ENCODE assay signal across 13 cellular contexts in genomic region chr12:102955926-102956737, GRCh38. TPM values are rescaled to one million over a fixed set of nuclear protein-coding genes. Genes with fewer than 3 reads are reported as not detected.
DNase-seq lines count a peak whose midpoint lies in the region; TF ChIP-seq lines count a peak whose summit lies in the region.
"Had no signal": no experiment of that assay in that cellular context is flagged by ENCODE, and none has a peak within 500 bp of the region (broad histone marks: within the 10 kb centered on the region; RNA-seq: fewer than 3 reads in every experiment).

No MANE protein-coding gene starts in this region.

- peaks cover 71% of the 10 kb centered on the region for H3K27me3 ChIP-seq in trophoblast cell (ENCODE audit: insufficient read depth, low read length)

- H3K9me3 ChIP-seq in trophoblast cell (ENCODE audit: insufficient read depth, low read depth, low read length), result peaks cover 11% of the 10 kb centered on the region

- TF ChIP-seq CTCF in glutamatergic neuron (IDR thresholded peaks at IDR 0.05; ENCODE audit: partially characterized antibody, unreplicated experiment) (no peak), foreskin fibroblast (IDR thresholded peaks at IDR 0.05; ENCODE audit: low read depth, low read length) (no peak)

- WGBS in trophoblast cell (ENCODE audit: extremely low coverage, insufficient coverage, insufficient read length), result no CpG with 5 or more reads among the region's 50 CpGs

- H4K12ac ChIP-seq in trophoblast cell (ENCODE audit: low read depth, low read length), result no peak overlapping the region

- no peaks in the 10 kb centered on the region for H3K36me3 ChIP-seq in trophoblast cell (ENCODE audit: control insufficient read depth in 1 of 2, insufficient read depth in 2 of 2, low read length in 2 of 2)

- DNase-seq in NCI-H187 (lab: John Stamatoyannopoulos, UW) (peak; percentile 38 to 80), NCI-H187 treated with DMSO at 0.1 percent for 48 hours (lab: John Stamatoyannopoulos, UW) (no peak), NCI-H2227 treated with DMSO at 0.1 percent for 48 hours (lab: John Stamatoyannopoulos, UW) (peak; percentile 46), glutamatergic neuron (peak; percentile 49), trophoblast cell (no peak), ureter (ENCODE audit: low spot score) (no peak), foreskin fibroblast (no peak)
- DNase-seq in stimulated activated CD8-positive, alpha-beta memory T cell treated with anti-CD3 and anti-CD28 coated beads, Interleukin-4, amount 100 ng/mL, for 48 hours, result no peak
- DNase-seq: activated naive CD4-positive, alpha-beta T cell treated with anti-CD3 and anti-CD28 coated beads, Interleukin-2, amount 50 U/mL, for 16 hours; left ventricle myocardium superior; RPMI8226 had no signal

- peaks cover 3 to 9% of the 10 kb centered on the region in 2 experiments for H3K4me1 ChIP-seq in trophoblast cell (ENCODE audit: control insufficient read depth in 1 of 2, insufficient read depth in 2 of 2, low read length in 2 of 2)

- no peak overlapping the region for H3K4me3 ChIP-seq in trophoblast cell (ENCODE audit: low read depth, low read length)
- no peak overlapping the region for H3K4me3 ChIP-seq in foreskin fibroblast (ENCODE audit: low read depth in 1 of 2, low read length in 2 of 2)

- no peak overlapping the region for H3K4ac ChIP-seq in trophoblast cell (ENCODE audit: low read depth, low read length)

- no peak overlapping the region for H3K14ac ChIP-seq in trophoblast cell (ENCODE audit: low read length)

- no peak overlapping the region for H2AK5ac ChIP-seq in trophoblast cell (ENCODE audit: low read length)

- H2BK5ac ChIP-seq in trophoblast cell (ENCODE audit: low read depth, low read length, poor library complexity), result no peak overlapping the region

- peaks cover 11% of the 10 kb centered on the region for H3K9me3 Mint-ChIP-seq in glutamatergic neuron (ENCODE audit: unreplicated experiment)

- H4K91ac ChIP-seq in trophoblast cell (ENCODE audit: low read depth, low read length), result no peak overlapping the region

- H3K79me2 ChIP-seq in trophoblast cell (ENCODE audit: control insufficient read depth, insufficient read depth, low read length, poor library complexity), result no peaks in the 10 kb centered on the region

- H2AFZ ChIP-seq in trophoblast cell (ENCODE audit: insufficient read depth, low read length, poor library complexity), result no peak overlapping the region

- no peaks in the 10 kb centered on the region for H3K79me1 ChIP-seq in trophoblast cell (ENCODE audit: low read length)

- H3K27ac Mint-ChIP-seq in glutamatergic neuron (ENCODE audit: unreplicated experiment), result no peak overlapping the region

- no peak overlapping the region for H2BK120ac ChIP-seq in trophoblast cell (ENCODE audit: insufficient read depth, low read length, poor library complexity)

- H3K4me3 Mint-ChIP-seq in glutamatergic neuron (ENCODE audit: unreplicated experiment), result peak overlapping the region; percentile 91

- no peak overlapping the region for H3K9ac ChIP-seq in trophoblast cell (ENCODE audit: low read length)

- no peaks in the 10 kb centered on the region for H3K36me3 Mint-ChIP-seq in glutamatergic neuron (ENCODE audit: unreplicated experiment)

- H4K8ac ChIP-seq in trophoblast cell (ENCODE audit: low read depth, low read length), result no peak overlapping the region

- no peak overlapping the region for H3K18ac ChIP-seq in trophoblast cell (ENCODE audit: low read length)

- H3K4me2 ChIP-seq in trophoblast cell (ENCODE audit: low read length), result peak overlapping the region; percentile 23

- H3K27ac ChIP-seq in trophoblast cell (ENCODE audit: low read depth, low read length), result no peak overlapping the region

- peaks cover 40% of the 10 kb centered on the region for H3K27me3 Mint-ChIP-seq in glutamatergic neuron (ENCODE audit: unreplicated experiment)

- no peak overlapping the region for H2BK12ac ChIP-seq in trophoblast cell (ENCODE audit: low read length)

- H3K23ac ChIP-seq in trophoblast cell (ENCODE audit: low read length), result no peak overlapping the region

- H3K4me1 Mint-ChIP-seq in glutamatergic neuron (ENCODE audit: low read depth, unreplicated experiment), result peaks cover 9% of the 10 kb centered on the region

RNA-seq across cellular contexts. Expression of gene ASCL1, which starts 1.3 kb away (rescaled TPM):
- not detected for total RNA-seq in glutamatergic neuron (ENCODE audit: unreplicated experiment)
- polyA plus RNA-seq in trophoblast cell (2013), result 0.01 and 0.03 TPM in 2 replicates
- not detected for total RNA-seq in ureter
- total RNA-seq: A673, endothelial cell of umbilical vein, left ventricle myocardium superior had no signal
- polyA plus RNA-seq: endothelial cell of umbilical vein had no signal

RNA-seq across cellular contexts. Expression of gene PAH, which starts 39.1 kb away (rescaled TPM):
- total RNA-seq in glutamatergic neuron (ENCODE audit: unreplicated experiment) (not detected), ureter (2.2 TPM)
- 0.03 TPM in 1 of 2 replicates, not detected in the other for polyA plus RNA-seq in trophoblast cell (2013)
- total RNA-seq: A673, endothelial cell of umbilical vein, left ventricle myocardium superior had no signal
- polyA plus RNA-seq: endothelial cell of umbilical vein had no signal

Comparison
In these comparisons a context has a peak if more than half of its experiments do, and no peak if none do; other contexts are left out.
1. DNase-seq: peak in NCI-H187 (2 of 2), NCI-H2227 treated with DMSO at 0.1 percent for 48 hours (single experiment) and glutamatergic neuron (single experiment); none in NCI-H187 treated with DMSO at 0.1 percent for 48 hours (single experiment), trophoblast cell (0 of 2), ureter (single experiment), stimulated activated CD8-positive, alpha-beta memory T cell treated with anti-CD3 and anti-CD28 coated beads, Interleukin-4, amount 100 ng/mL, for 48 hours (single experiment) and foreskin fibroblast (0 of 2).